In the genomic region with DNA sequence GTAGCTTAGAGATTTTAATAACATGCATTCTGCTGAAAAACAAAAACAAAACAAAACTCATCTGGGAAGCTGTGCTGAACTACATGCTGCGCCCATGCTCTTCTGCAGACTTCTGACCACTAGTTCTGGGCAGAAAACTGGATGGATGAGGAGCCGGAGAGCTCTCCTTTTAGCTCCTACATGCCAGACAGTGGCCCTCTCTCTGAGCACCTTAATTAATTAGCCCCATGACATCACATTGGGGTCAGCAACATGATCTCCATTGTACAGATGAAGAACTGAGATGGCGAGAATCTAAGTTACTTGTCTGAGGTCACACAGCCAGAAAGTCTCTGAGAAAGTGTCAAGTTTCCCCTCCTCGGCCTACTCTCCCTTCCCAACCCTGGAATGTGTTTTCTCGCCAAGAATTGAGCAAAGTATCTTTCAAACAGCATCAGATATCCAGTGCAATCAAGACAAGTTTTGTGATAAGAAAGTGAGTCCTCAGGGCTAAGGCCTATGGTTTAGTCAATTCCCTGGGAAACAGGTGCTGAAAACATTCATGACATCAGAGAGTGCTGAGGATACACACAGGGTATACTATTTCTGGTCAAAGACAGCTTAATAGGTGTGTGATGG, we compare ENCODE assay signal across 20 cellular contexts. TPM values are rescaled to one million over a fixed set of nuclear protein-coding genes. Genes with fewer than 3 reads are reported as not detected.
A peak's percentile ranks its signal among the peaks of the same experiment; 100 is the strongest.
DNase-seq lines count a peak whose midpoint lies in the region; TF ChIP-seq lines count a peak whose summit lies in the region.
"Had no signal": no experiment of that assay in that cellular context is flagged by ENCODE, and none has a peak within 500 bp of the region (broad histone marks: within the 10 kb centered on the region; RNA-seq: fewer than 3 reads in every experiment).

No MANE protein-coding gene starts in this region.

- DNase-seq in GM03348 (ENCODE audit: low spot score) (peak; percentile 64), adipocyte (ENCODE audit: low read depth) (peak; percentile 80), fibroblast of villous mesenchyme (ENCODE audit: low read depth) (peak; percentile 29), Calu3 (no peak), HAP-1 (ENCODE audit: low spot score in 2 of 2) (no peak), medulla oblongata (ENCODE audit: extremely low spot score) (no peak), NCI-H1436 (lab: John Stamatoyannopoulos, UW) (no peak)
- DNase-seq: activated CD4-positive, alpha-beta T cell treated with anti-CD3 and anti-CD28 coated beads for 48 hours; activated naive CD4-positive, alpha-beta T cell treated with anti-CD3 and anti-CD28 coated beads, Interleukin-2, amount 10 ng/mL, durations not matched to agents 7 days and 5 days; COR-L47; effector memory CD8-positive, alpha-beta T cell; NCI-H187 treated with DMSO at 0.1 percent for 48 hours; NCI-H524; OCI-M1; stimulated activated CD4-positive, alpha-beta T cell treated with anti-CD3 and anti-CD28 coated beads, Interleukin-15, amount 100 ng/mL, for 24 hours had no signal

- BruUV-seq in Calu3 (replicated peaks; lab: Mats Ljungman, UMichigan), result no TSS peak

- H3K4me3 ChIP-seq in adipocyte (ENCODE audit: low read length) (no peak overlapping the region), fibroblast of villous mesenchyme (ENCODE audit: low read depth, low read length) (no peak overlapping the region), parathyroid adenoma (ENCODE audit: low read depth, low read length) (peak overlapping the region; percentile 1), HAP-1 (no peak overlapping the region)
- H3K4me3 ChIP-seq: SK-N-MC, vagina had no signal

- CTCF ChIA-PET in Calu3 (lab: Charles Lee), result no interaction called here

- H3K36me3 ChIP-seq in adipocyte (ENCODE audit: control insufficient read depth, insufficient read depth, low read length, severe bottlenecking) (no peaks in the 10 kb centered on the region), parathyroid adenoma (ENCODE audit: control insufficient read depth, insufficient read depth, low read length) (no peaks in the 10 kb centered on the region), HAP-1 (replicated peaks) (no peaks in the 10 kb centered on the region)
- H3K36me3 ChIP-seq: vagina had no signal

- H2AFZ ChIP-seq in parathyroid adenoma, result no peak overlapping the region

- H3K4me2 ChIP-seq in parathyroid adenoma (ENCODE audit: low read length), result no peak overlapping the region

- H3K27ac Mint-ChIP-seq in Calu3 (ENCODE audit: unreplicated experiment), result no peak overlapping the region
- H3K27ac Mint-ChIP-seq: activated naive CD4-positive, alpha-beta T cell treated with anti-CD3 and anti-CD28 coated beads, Interleukin-2, amount 10 ng/mL, durations not matched to agents 7 days and 5 days; effector memory CD8-positive, alpha-beta T cell; natural killer cell treated with Interleukin-12 subunit alpha and Interleukin-12 subunit beta and Interleukin-15 and Interleukin-18, amount 100 ng/mL, for 72 hours; stimulated activated naive CD8-positive, alpha-beta T cell treated with anti-CD3 and anti-CD28 coated beads, Interleukin-15, Interleukin-2, amounts not matched to agents 100 ng/mL and 50 ng/mL, for 24 hours had no signal

- peaks cover 29% of the 10 kb centered on the region for H3K4me1 Mint-ChIP-seq in Calu3 (ENCODE audit: low read depth, unreplicated experiment)
- H3K4me1 Mint-ChIP-seq: activated naive CD4-positive, alpha-beta T cell treated with anti-CD3 and anti-CD28 coated beads, Interleukin-2, amount 10 ng/mL, durations not matched to agents 7 days and 5 days had no signal

- H3K27me3 ChIP-seq in adipocyte (replicated peaks; ENCODE audit: control insufficient read depth, insufficient read depth, low read length), result no peaks in the 10 kb centered on the region
- H3K27me3 ChIP-seq in parathyroid adenoma (ENCODE audit: control insufficient read depth, insufficient read depth, low read length), result no peaks in the 10 kb centered on the region
- H3K27me3 ChIP-seq in HAP-1 (ENCODE audit: low read depth), result no peaks in the 10 kb centered on the region
- H3K27me3 ChIP-seq: vagina had no signal

- H3K4me3 Mint-ChIP-seq in Calu3 (ENCODE audit: low read depth, unreplicated experiment), result no peak overlapping the region
- H3K4me3 Mint-ChIP-seq: activated naive CD4-positive, alpha-beta T cell treated with anti-CD3 and anti-CD28 coated beads, Interleukin-2, amount 10 ng/mL, durations not matched to agents 7 days and 5 days; effector memory CD8-positive, alpha-beta T cell; natural killer cell treated with Interleukin-12 subunit alpha and Interleukin-12 subunit beta and Interleukin-15 and Interleukin-18, amount 100 ng/mL, for 72 hours; stimulated activated naive CD8-positive, alpha-beta T cell treated with anti-CD3 and anti-CD28 coated beads, Interleukin-15, Interleukin-2, amounts not matched to agents 100 ng/mL and 50 ng/mL, for 24 hours had no signal

- H3K4me1 ChIP-seq in adipocyte (ENCODE audit: control insufficient read depth, insufficient read depth, low read length) (peaks cover 26% of the 10 kb centered on the region), parathyroid adenoma (peaks cover 10% of the 10 kb centered on the region), HAP-1 (peaks cover 7% of the 10 kb centered on the region; the same call in 1 of the 2 replicates)

- intact Hi-C loops in Calu3 (cut with micrococcal nuclease; ENCODE audit: unreplicated experiment), result no loop called here

- no peaks in the 10 kb centered on the region for H3K9me3 Mint-ChIP-seq in Calu3 (ENCODE audit: low read depth, unreplicated experiment)
- H3K9me3 Mint-ChIP-seq: activated naive CD4-positive, alpha-beta T cell treated with anti-CD3 and anti-CD28 coated beads, Interleukin-2, amount 10 ng/mL, durations not matched to agents 7 days and 5 days; effector memory CD8-positive, alpha-beta T cell; natural killer cell treated with Interleukin-12 subunit alpha and Interleukin-12 subunit beta and Interleukin-15 and Interleukin-18, amount 100 ng/mL, for 72 hours; stimulated activated naive CD8-positive, alpha-beta T cell treated with anti-CD3 and anti-CD28 coated beads, Interleukin-15, Interleukin-2, amounts not matched to agents 100 ng/mL and 50 ng/mL, for 24 hours had no signal

- H3K9ac ChIP-seq in adipocyte (ENCODE audit: low read length), result no peak overlapping the region
- H3K9ac ChIP-seq in parathyroid adenoma, result no peak overlapping the region

- H3K36me3 Mint-ChIP-seq in Calu3 (ENCODE audit: insufficient read depth, unreplicated experiment), result peaks cover 7% of the 10 kb centered on the region
- H3K36me3 Mint-ChIP-seq: activated naive CD4-positive, alpha-beta T cell treated with anti-CD3 and anti-CD28 coated beads, Interleukin-2, amount 10 ng/mL, durations not matched to agents 7 days and 5 days; natural killer cell treated with Interleukin-12 subunit alpha and Interleukin-12 subunit beta and Interleukin-15 and Interleukin-18, amount 100 ng/mL, for 72 hours had no signal

- H3K9me3 ChIP-seq in adipocyte (ENCODE audit: control insufficient read depth, low read length) (no peaks in the 10 kb centered on the region), parathyroid adenoma (ENCODE audit: control insufficient read depth, low read length) (no peaks in the 10 kb centered on the region), HAP-1 (no peaks in the 10 kb centered on the region)
- H3K9me3 ChIP-seq: vagina had no signal

- no peaks in the 10 kb centered on the region for H3K79me2 ChIP-seq in parathyroid adenoma

- peak overlapping the region; percentile 39 for H3K27ac ChIP-seq in parathyroid adenoma
- H3K27ac ChIP-seq: SK-N-MC, vagina had no signal

- H3K27me3 Mint-ChIP-seq in Calu3 (ENCODE audit: unreplicated experiment), result no peaks in the 10 kb centered on the region
- H3K27me3 Mint-ChIP-seq: effector memory CD8-positive, alpha-beta T cell; natural killer cell treated with Interleukin-12 subunit alpha and Interleukin-12 subunit beta and Interleukin-15 and Interleukin-18, amount 100 ng/mL, for 72 hours; stimulated activated naive CD8-positive, alpha-beta T cell treated with anti-CD3 and anti-CD28 coated beads, Interleukin-15, Interleukin-2, amounts not matched to agents 100 ng/mL and 50 ng/mL, for 24 hours had no signal

- in situ Hi-C loops in HAP-1 (cut with MboI; ENCODE audit: low sequenced_read_pairs), result no loop called here

- TF ChIP-seq CTCF in fibroblast of villous mesenchyme (IDR thresholded peaks at IDR 0.05; ENCODE audit: insufficient read depth, low read depth, low read length) (no peak), parathyroid adenoma (IDR thresholded peaks at IDR 0.05) (no peak), Calu3 (IDR thresholded peaks at IDR 0.05; ENCODE audit: unreplicated experiment) (no peak)

RNA-seq across cellular contexts. Expression of a gene that starts 21.6 kb away (rescaled TPM):
- total RNA-seq in fibroblast of villous mesenchyme (2.3 and 6.9 TPM in 2 replicates), Calu3 (2022) (13.9 and 16.3 TPM in 2 replicates)

Comparison
In these comparisons a context has a peak if more than half of its experiments do, and no peak if none do; other contexts are left out.
1. DNase-seq: peak in GM03348 (single experiment), adipocyte (single experiment) and fibroblast of villous mesenchyme (single experiment); none in Calu3 (single experiment), HAP-1 (0 of 2), medulla oblongata (single experiment) and NCI-H1436 (single experiment).